ENCODE assay signal across 29 cellular contexts in genomic region chr7:106033735-106034134, GRCh38.
"Had no signal": no experiment of that assay in that cellular context is flagged by ENCODE, and none has a peak within 500 bp of the region (broad histone marks: within the 10 kb centered on the region; RNA-seq: fewer than 3 reads in every experiment).

No MANE protein-coding gene starts in this region.

- H3K27ac ChIP-seq: colonic mucosa, coronary artery, dorsolateral prefrontal cortex, epithelial cell of prostate, esophagus muscularis mucosa, esophagus squamous epithelium, foreskin keratinocyte, gastrocnemius medialis, gastroesophageal sphincter, heart left ventricle, heart right ventricle, hepatocyte had no signal

- H3K9me3 Mint-ChIP-seq: dendritic cell treated with granulocyte-macrophage colony-stimulating factor and Interleukin-4, amounts not matched to agents 40 ng/mL and 50 ng/mL, for 4 days; effector memory CD8-positive, alpha-beta T cell had no signal

- H2AFZ ChIP-seq: hepatocyte had no signal

- H3K4me3 ChIP-seq: colonic mucosa, coronary artery, dorsolateral prefrontal cortex, esophagus muscularis mucosa, esophagus squamous epithelium, gastrocnemius medialis, gastroesophageal sphincter, heart left ventricle, heart right ventricle, hepatocyte had no signal

- H3K27me3 ChIP-seq: colonic mucosa, dorsolateral prefrontal cortex, esophagus muscularis mucosa, gastrocnemius medialis, gastroesophageal sphincter, hepatocyte had no signal

- H3K27me3 Mint-ChIP-seq: effector memory CD8-positive, alpha-beta T cell had no signal

- H3K9me3 ChIP-seq: colonic mucosa, esophagus squamous epithelium, gastrocnemius medialis had no signal

- H3K4me1 ChIP-seq: colonic mucosa, foreskin keratinocyte had no signal

- H3K4me2 ChIP-seq: hepatocyte had no signal

- H3K79me2 ChIP-seq: hepatocyte had no signal

- H3K36me3 ChIP-seq: colonic mucosa, esophagus muscularis mucosa, esophagus squamous epithelium, gastrocnemius medialis, gastroesophageal sphincter, heart left ventricle, heart right ventricle had no signal

- ATAC-seq: effector memory CD8-positive, alpha-beta T cell; esophagus mucosa; foreskin keratinocyte; gastrocnemius medialis; gastroesophageal sphincter; heart left ventricle; heart right ventricle had no signal

- H3K4me3 Mint-ChIP-seq: dendritic cell treated with granulocyte-macrophage colony-stimulating factor and Interleukin-4, amounts not matched to agents 40 ng/mL and 50 ng/mL, for 4 days; effector memory CD8-positive, alpha-beta T cell; endodermal cell had no signal

- DNase-seq: colonic mucosa; cortex of kidney; dermis blood vessel endothelial cell; dorsolateral prefrontal cortex; effector CD4-positive, alpha-beta T cell; effector CD8-positive, alpha-beta T cell; effector memory CD8-positive, alpha-beta T cell; endodermal cell; erythroblast; esophagus squamous epithelium; foreskin fibroblast; foreskin keratinocyte; foreskin melanocyte; gastrocnemius medialis; glutamatergic neuron; head of caudate nucleus; heart left ventricle; heart right ventricle had no signal

- FAIRE-seq: colon, endometrium, endothelial cell of umbilical vein, frontal cortex had no signal
